Comparison of ENCODE assay signal across 17 cellular contexts in genomic region chr2:74099835-74100234, GRCh38. TPM values are rescaled to one million over a fixed set of nuclear protein-coding genes. Genes with fewer than 3 reads are reported as not detected.
DNase-seq lines count a peak whose midpoint lies in the region; ATAC-seq and TF ChIP-seq lines count a peak whose summit lies in the region.
"Had no signal": no experiment of that assay in that cellular context is flagged by ENCODE, and none has a peak within 500 bp of the region (broad histone marks: within the 10 kb centered on the region; RNA-seq: fewer than 3 reads in every experiment).

No MANE protein-coding gene starts in this region.

- peak; percentile 50 for DNase-seq in Ammon's horn (ENCODE audit: low spot score)
- peak; percentile 10 for DNase-seq in LNCaP clone FGC (ENCODE audit: low read depth)
- no peak for DNase-seq in left cardiac atrium
- DNase-seq in mucosa of descending colon = peak in 1 of 3 donors; percentile 39
- no peak for DNase-seq in activated naive CD4-positive, alpha-beta T cell treated with anti-CD3 and anti-CD28 coated beads, Interleukin-2, amount 50 U/mL, for 16 hours
- DNase-seq in GM10266 (ENCODE audit: extremely low spot score) = no peak
- no peak for DNase-seq in middle frontal gyrus (ENCODE audit: extremely low spot score, low spot score)
- no peak for DNase-seq in esophagus squamous epithelium (lab: John Stamatoyannopoulos, UW)
- DNase-seq: activated CD4-positive, alpha-beta T cell treated with anti-CD3 and anti-CD28 coated beads for 1 hour; activated naive CD8-positive, alpha-beta T cell treated with anti-CD3 and anti-CD28 coated beads, Interleukin-2, amount 10 ng/mL, durations not matched to agents 7 days and 5 days; effector memory CD8-positive, alpha-beta T cell; KG1; NCI-H187 treated with DMSO at 0.1 percent for 48 hours; NCI-H2227 treated with DMSO at 0.1 percent for 48 hours; NCI-H82 had no signal

- no peaks in the 10 kb centered on the region for H3K36me3 ChIP-seq in mucosa of descending colon (ENCODE audit: low read depth)
- H3K36me3 ChIP-seq in esophagus squamous epithelium = peaks cover 24 to 94% (median 24%) of the 10 kb centered on the region in 3 donors

- TF ChIP-seq CTCF in LNCaP clone FGC (IDR thresholded peaks at IDR 0.05; ENCODE audit: control insufficient read depth, extremely low read depth, insufficient read depth) (no peak), mucosa of descending colon (IDR thresholded peaks at IDR 0.05) (no peak), GM10266 (IDR thresholded peaks at IDR 0.05; ENCODE audit: control insufficient read depth, insufficient read depth, low read depth, missing control alignments) (no peak), esophagus squamous epithelium (IDR thresholded peaks at IDR 0.05) (no peak)

- H3K9me3 ChIP-seq in mucosa of descending colon = no peaks in the 10 kb centered on the region
- no peaks in the 10 kb centered on the region for H3K9me3 ChIP-seq in esophagus squamous epithelium
- H3K9me3 ChIP-seq: HAP-1 had no signal

- 62% methylated on average over 4 of the region's 7 CpGs; no CpG with 5 or more reads in 1 of the 2 donors for WGBS in esophagus squamous epithelium, 2 donors

- H3K27me3 ChIP-seq in esophagus squamous epithelium = no peaks in the 10 kb centered on the region

- H3K27ac ChIP-seq in esophagus squamous epithelium = peak overlapping the region in 1 of 4 donors; percentile 15
- H3K27ac ChIP-seq: parathyroid adenoma had no signal

- intact Hi-C loops in left cardiac atrium (cut with DNase I) = no loop called here
- intact Hi-C loops in mucosa of descending colon (cut with DNase I, micrococcal nuclease) = no loop called here
- intact Hi-C loops in esophagus squamous epithelium (cut with DNase I) = no loop called here

- peak; percentile 73 to 82 for ATAC-seq in left cardiac atrium
- peak; percentile 18 for ATAC-seq in mucosa of descending colon
- ATAC-seq: effector memory CD8-positive, alpha-beta T cell had no signal

- no peak for TF ChIP-seq POLR2A in esophagus squamous epithelium (IDR thresholded peaks at IDR 0.05)

- H3K4me3 ChIP-seq in LNCaP clone FGC (ENCODE audit: low read depth, low read length) (no peak overlapping the region), mucosa of descending colon (no peak overlapping the region), esophagus squamous epithelium (no peak overlapping the region)
- H3K4me3 ChIP-seq: HAP-1 had no signal

- H3K4me1 ChIP-seq in mucosa of descending colon (ENCODE audit: low read depth) (peaks cover 5% of the 10 kb centered on the region), esophagus squamous epithelium (peaks cover 0 to 11% (median 0%) of the 10 kb centered on the region in 3 donors)
- H3K4me1 ChIP-seq: HAP-1, parathyroid adenoma had no signal

RNA-seq across cellular contexts. Expression of gene BOLA3, which starts 47.9 kb away (rescaled TPM):
- total RNA-seq in left cardiac atrium = 100 to 1,000 TPM in 1 of 2 donors, 10 to 100 TPM in 1; 91.6 to 102 TPM
- total RNA-seq in mucosa of descending colon = 10 to 100 TPM; 29.6 to 47.0 (median 38.0) TPM
- total RNA-seq in esophagus squamous epithelium = 10 to 100 TPM; 27.1 to 69.3 (median 40.8) TPM

Comparison
In these comparisons a context has a peak if more than half of its experiments do, and no peak if none do; other contexts are left out.
1. DNase-seq: peak in Ammon's horn (single experiment) and LNCaP clone FGC (single experiment); none in left cardiac atrium (single experiment), activated naive CD4-positive, alpha-beta T cell treated with anti-CD3 and anti-CD28 coated beads, Interleukin-2, amount 50 U/mL, for 16 hours (single experiment), GM10266 (single experiment), middle frontal gyrus (single experiment) and esophagus squamous epithelium (single experiment).